Comparison of ENCODE assay signal across 33 cellular contexts in the genomic region with DNA sequence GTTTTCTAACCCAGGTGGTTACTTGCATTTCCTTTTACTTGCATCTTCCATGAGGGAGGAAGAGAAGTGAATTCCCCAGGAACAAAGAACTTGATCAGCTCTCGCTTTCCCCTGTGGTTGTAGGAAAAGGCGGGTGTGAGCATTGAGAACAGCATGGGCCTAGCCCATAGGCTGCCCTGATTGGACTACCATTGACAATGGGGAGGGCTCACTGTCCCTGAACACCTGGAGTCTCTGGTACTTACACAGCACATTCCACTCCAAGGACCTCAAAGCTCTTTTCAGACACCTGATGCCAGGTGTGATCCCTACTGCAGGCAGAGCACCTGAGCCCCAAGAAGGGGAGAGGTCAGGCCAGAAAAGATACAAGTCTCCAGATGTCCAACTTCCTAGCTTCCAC.
"Had no signal": no experiment of that assay in that cellular context is flagged by ENCODE, and none has a peak within 500 bp of the region (broad histone marks: within the 10 kb centered on the region; RNA-seq: fewer than 3 reads in every experiment).

No MANE protein-coding gene starts in this region.

- H3K4me3 ChIP-seq: esophagus squamous epithelium, heart right ventricle, left ventricle myocardium inferior, lung, mucosa of descending colon, stomach, thyroid gland, upper lobe of left lung had no signal

- FAIRE-seq: bronchial epithelial cell, colon, endometrium, islet of Langerhans, TTC549 had no signal

- H3K4me3 Mint-ChIP-seq: activated CD4-positive, alpha-beta memory T cell treated with anti-CD3 and anti-CD28 coated beads for 36 hours; activated CD4-positive, alpha-beta T cell treated with anti-CD3 and anti-CD28 coated beads, Interleukin-2, amount 10 ng/mL, durations not matched to agents 24 days and 14 days; activated naive CD8-positive, alpha-beta T cell; activated T-cell treated with anti-CD3 and anti-CD28 coated beads, Interleukin-2, amount 50 U/mL, for 4 hours; natural killer cell treated with Interleukin-12 subunit alpha and Interleukin-12 subunit beta and Interleukin-15 and Interleukin-18, amount 100 ng/mL, for 72 hours; stimulated activated naive B cell treated with anti-CD40 and anti-IgM and Interleukin-4, amounts not matched to agents 10 μg/mL and 1 μg/mL and 100 μg/mL, for 72 hours had no signal

- H3K27ac Mint-ChIP-seq: activated CD4-positive, alpha-beta memory T cell treated with anti-CD3 and anti-CD28 coated beads for 36 hours; activated CD4-positive, alpha-beta T cell treated with anti-CD3 and anti-CD28 coated beads, Interleukin-2, amount 10 ng/mL, durations not matched to agents 24 days and 14 days; activated naive CD8-positive, alpha-beta T cell; activated T-helper 2 cell treated with anti-CD3 and anti-CD28 coated beads, Interferon-gamma antibody, Interleukin-2, Interleukin-4, amounts not matched to agents 10 μg/mL and 5 μg/mL and 100 μg/mL, durations not matched to agents 14 hours and 24 hours and 36 hours; natural killer cell treated with Interleukin-12 subunit alpha and Interleukin-12 subunit beta and Interleukin-15 and Interleukin-18, amount 100 ng/mL, for 72 hours had no signal

- DNase-seq: activated CD4-positive, alpha-beta memory T cell treated with anti-CD3 and anti-CD28 coated beads for 36 hours; activated CD4-positive, alpha-beta T cell treated with anti-CD3 and anti-CD28 coated beads, Interleukin-2, amount 10 ng/mL, durations not matched to agents 24 days and 14 days; activated CD8-positive, alpha-beta memory T cell treated with anti-CD3 and anti-CD28 coated beads, Interleukin-2, amount 50 U/mL, for 48 hours; activated T-cell treated with anti-CD3 and anti-CD28 coated beads, Interleukin-2, amount 50 U/mL, for 4 hours; anterior cingulate cortex; dermis blood vessel endothelial cell; effector CD8-positive, alpha-beta T cell; esophagus squamous epithelium; foreskin melanocyte; heart right ventricle; left ventricle myocardium inferior; mucosa of descending colon; posterior cingulate gyrus; right cardiac atrium; stimulated activated CD4-positive, alpha-beta T cell treated with anti-CD3 and anti-CD28 coated beads, Interleukin-15, amount 100 ng/mL, for 24 hours; stimulated activated CD4-positive, alpha-beta T cell treated with anti-CD3 and anti-CD28 coated beads, Interleukin-2, amount 100 ng/mL, for 24 hours; stimulated activated naive B cell treated with anti-CD40 and anti-IgM and Interleukin-4, amounts not matched to agents 10 μg/mL and 1 μg/mL and 100 μg/mL, for 72 hours; stomach; T-helper 9 cell; thyroid gland; upper lobe of left lung had no signal

- ATAC-seq: activated CD4-positive, CD25-positive, alpha-beta regulatory T cell treated with anti-CD3 and anti-CD28 coated beads, Interleukin-2, amount 50 U/mL, for 24 hours; activated T-cell treated with anti-CD3 and anti-CD28 coated beads, Interleukin-2, amount 50 U/mL, for 4 hours; heart right ventricle; mucosa of descending colon; natural killer cell treated with Interleukin-12 subunit alpha and Interleukin-12 subunit beta and Interleukin-15 and Interleukin-18, amount 100 ng/mL, for 72 hours; right cardiac atrium; stimulated activated naive B cell treated with anti-CD40 and anti-IgM and Interleukin-4, amounts not matched to agents 10 μg/mL and 1 μg/mL and 100 μg/mL, for 72 hours had no signal

- H3K9me3 ChIP-seq: esophagus squamous epithelium, heart right ventricle, left ventricle myocardium inferior, mucosa of descending colon, stomach, thyroid gland, upper lobe of left lung had no signal

- H3K9me3 Mint-ChIP-seq: activated CD4-positive, alpha-beta memory T cell treated with anti-CD3 and anti-CD28 coated beads for 36 hours; activated CD4-positive, alpha-beta T cell treated with anti-CD3 and anti-CD28 coated beads, Interleukin-2, amount 10 ng/mL, durations not matched to agents 24 days and 14 days; activated T-cell treated with anti-CD3 and anti-CD28 coated beads, Interleukin-2, amount 50 U/mL, for 4 hours; activated T-helper 2 cell treated with anti-CD3 and anti-CD28 coated beads, Interferon-gamma antibody, Interleukin-2, Interleukin-4, amounts not matched to agents 10 μg/mL and 5 μg/mL and 100 μg/mL, durations not matched to agents 14 hours and 24 hours and 36 hours; natural killer cell treated with Interleukin-12 subunit alpha and Interleukin-12 subunit beta and Interleukin-15 and Interleukin-18, amount 100 ng/mL, for 72 hours; stimulated activated naive B cell treated with anti-CD40 and anti-IgM and Interleukin-4, amounts not matched to agents 10 μg/mL and 1 μg/mL and 100 μg/mL, for 72 hours had no signal

- H3K27me3 ChIP-seq: esophagus squamous epithelium, heart right ventricle, stomach, thyroid gland, upper lobe of left lung had no signal

- H3K27me3 Mint-ChIP-seq: activated CD4-positive, alpha-beta memory T cell treated with anti-CD3 and anti-CD28 coated beads for 36 hours; activated CD4-positive, alpha-beta T cell treated with anti-CD3 and anti-CD28 coated beads, Interleukin-2, amount 10 ng/mL, durations not matched to agents 24 days and 14 days; activated naive CD8-positive, alpha-beta T cell; natural killer cell treated with Interleukin-12 subunit alpha and Interleukin-12 subunit beta and Interleukin-15 and Interleukin-18, amount 100 ng/mL, for 72 hours; stimulated activated naive B cell treated with anti-CD40 and anti-IgM and Interleukin-4, amounts not matched to agents 10 μg/mL and 1 μg/mL and 100 μg/mL, for 72 hours had no signal

- H3K27ac ChIP-seq: epithelial cell of prostate, heart right ventricle, thyroid gland, upper lobe of left lung, VCaP had no signal
